ENCODE assay signal across 8 cellular contexts in the genomic region with DNA sequence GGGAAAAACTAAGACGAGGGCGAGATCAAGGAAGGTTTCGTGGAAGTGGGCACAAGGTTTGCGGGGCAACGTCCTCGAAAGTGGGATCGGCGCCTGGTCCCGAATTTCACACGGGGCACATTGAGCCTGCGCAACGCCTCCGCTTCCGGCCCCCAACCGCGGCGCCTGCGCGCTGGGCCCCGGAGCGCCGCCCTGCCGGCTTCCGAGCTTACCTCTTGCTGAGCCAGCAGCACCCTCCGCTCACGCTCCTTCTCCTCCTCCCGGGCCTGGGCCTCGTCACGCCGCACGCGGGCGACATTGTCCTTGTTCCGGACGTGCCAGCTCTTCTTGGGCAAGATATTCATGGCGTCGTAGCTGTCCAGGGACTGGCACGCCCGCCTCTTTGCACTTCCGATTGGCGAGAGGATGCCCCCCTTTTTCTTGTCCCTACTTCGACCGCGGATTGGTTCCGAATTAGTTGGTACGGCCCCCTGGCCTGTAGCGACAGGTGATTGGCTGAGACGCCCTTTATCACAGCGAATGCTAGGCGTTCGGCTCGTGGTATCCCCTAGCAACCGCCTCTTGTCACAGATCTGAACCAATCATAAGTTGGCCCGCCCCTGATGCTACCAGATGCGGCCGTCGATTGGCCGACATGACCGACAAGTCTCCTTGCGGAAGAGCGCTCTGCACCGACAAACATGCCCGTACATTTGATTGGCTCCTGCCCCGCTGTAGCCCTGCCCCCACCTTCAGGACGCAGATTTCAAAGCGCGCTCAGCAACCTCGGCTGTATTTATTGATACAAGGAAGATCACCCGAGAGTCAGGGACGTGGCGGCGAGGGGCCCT. TPM values are rescaled to one million over a fixed set of nuclear protein-coding genes. Genes with fewer than 3 reads are reported as not detected.
DNase-seq lines count a peak whose midpoint lies in the region; ATAC-seq, FAIRE-seq and TF ChIP-seq lines count a peak whose summit lies in the region.

A gene (minus strand): TSS at position 370 of the 830 bp plus-strand sequence. CDS start 26 bp downstream, at position 344.

- ATAC-seq in memory B cell (ENCODE audit: low read depth), result peak; percentile 86

- peak; percentile 74 to 76; a peak in 2 of 3 replicates for TF ChIP-seq POLR2A in H1 (IDR thresholded peaks at IDR 0.05; ENCODE audit: control extremely low read depth in 1 of 2, low read depth in 2 of 2, low read length in 2 of 2)

- H3K4me1 ChIP-seq in H1 (replicated peaks in 1 of 4; ENCODE audit: control insufficient read depth in 3 of 4, insufficient read depth in 4 of 4, low read length in 3 of 4), result peaks cover 0 to 24% (median 11%) of the 10 kb centered on the region in 4 experiments; a peak in 6 of 7 replicates

- H2BK5ac ChIP-seq in H1 (ENCODE audit: low read depth, low read length), result peak within 1 kb of the TSS; percentile 97

- H3K27me3 ChIP-seq in H1 (replicated peaks in 1 of 4; ENCODE audit: control insufficient read depth in 3 of 4, extremely low read depth in 1 of 4, insufficient read depth in 3 of 4, low read length in 3 of 4), result peaks cover 0 to 8% (median 4%) of the 10 kb centered on the region in 4 experiments; a peak in 4 of 7 replicates

- peaks cover 2% of the 10 kb centered on the region for H3K9me3 Mint-ChIP-seq in memory B cell

- TF ChIP-seq CTCF in GM20000 (IDR thresholded peaks at IDR 0.05; ENCODE audit: extremely low read depth, missing control alignments) (no peak), H1 (IDR thresholded peaks at IDR 0.05; ENCODE audit: control extremely low read depth in 1 of 3, insufficient read depth in 1 of 3, low read depth in 1 of 3, low read length in 3 of 3) (peak in 2 of 3 experiments; percentile 25 to 31; a peak in 3 of 4 replicates)

- peak; percentile 98 for DNase-seq in COLO829 (ENCODE audit: low spot score)
- DNase-seq in GM20000 (ENCODE audit: low spot score), result peak; percentile 99
- DNase-seq in HT-29 (ENCODE audit: low spot score), result peak; percentile 100
- peak; percentile 99 for DNase-seq in NK-92 treated with Interleukin-12 subunit alpha and Interleukin-12 subunit beta, amount 100 ng/mL, for 24 hours (lab: John Stamatoyannopoulos, UW)
- DNase-seq in activated CD8-positive, alpha-beta memory T cell treated with anti-CD3 and anti-CD28 coated beads for 48 hours (ENCODE audit: low read depth in 2 of 3, low spot score in 2 of 3), result peak; percentile 67 to 94 (median 94)
- DNase-seq in H1 (ENCODE audit: low read depth in 1 of 2, low spot score in 2 of 2), result peak; percentile 93 to 100
- peak; percentile 88 to 96 for DNase-seq in memory B cell (ENCODE audit: low spot score in 2 of 2)
- DNase-seq in stimulated activated CD8-positive, alpha-beta memory T cell treated with anti-CD3 and anti-CD28 coated beads, Interleukin-12 subunit alpha, Interleukin-12 subunit beta, amount 100 ng/mL, for 24 hours (ENCODE audit: extremely low read depth), result peak; percentile 97

- H3K4me2 ChIP-seq in H1 (ENCODE audit: insufficient read depth in 1 of 2, low read depth in 2 of 2, low read length in 2 of 2), result peak within 1 kb of the TSS; percentile 93 to 100

- H3K56ac ChIP-seq in H1 (replicated peaks; ENCODE audit: insufficient read length, low read depth, low read length), result peak within 1 kb of the TSS; percentile 49

- peak within 1 kb of the TSS; percentile 75; the same call in 1 of the 2 replicates for H4K8ac ChIP-seq in H1 (ENCODE audit: extremely low read depth, insufficient read depth, low read length)

- H3K4me3 Mint-ChIP-seq in memory B cell, result peak within 1 kb of the TSS; percentile 100

- H2AFZ ChIP-seq in H1 (ENCODE audit: low read length), result peak within 1 kb of the TSS; percentile 65

- no peaks in the 10 kb centered on the region for H3K9me3 ChIP-seq in H1 (ENCODE audit: insufficient read depth in 2 of 2, low read depth in 1 of 2, low read length in 1 of 2)

- peak within 1 kb of the TSS; percentile 53 to 91 (median 78) for H3K9ac ChIP-seq in H1 (replicated peaks in 1 of 4; ENCODE audit: extremely low read depth in 1 of 4, low read depth in 3 of 4, low read length in 3 of 4)

- H3K4ac ChIP-seq in H1 (replicated peaks; ENCODE audit: insufficient read length, low read depth, low read length), result peak within 1 kb of the TSS; percentile 89

- no peak; a peak in 1 of 3 replicates for TF ChIP-seq EP300 in H1 (IDR thresholded peaks at IDR 0.05; ENCODE audit: borderline replicate concordance in 1 of 2, low read depth in 2 of 2, low read length in 2 of 2)

- H3K23me2 ChIP-seq in H1 (ENCODE audit: low read depth, low read length), result peaks cover 20% of the 10 kb centered on the region

- TF ChIP-seq RAD21 in H1 (IDR thresholded peaks at IDR 0.05 in 1 of 2, conservative IDR thresholded peaks at IDR 0.05 in 1 of 2; ENCODE audit: low read depth in 2 of 2, low read length in 2 of 2), result no peak

- peaks cover 33% of the 10 kb centered on the region for H3K4me1 Mint-ChIP-seq in memory B cell

- peak within 1 kb of the TSS; percentile 94 for H3K27ac Mint-ChIP-seq in memory B cell

- H3K18ac ChIP-seq in H1 (ENCODE audit: extremely low read depth, low read length), result peak within 1 kb of the TSS; percentile 91

- peaks cover 1 to 19% of the 10 kb centered on the region in 2 experiments for H4K20me1 ChIP-seq in H1 (replicated peaks in 1 of 2; ENCODE audit: control insufficient read depth in 1 of 2, insufficient read depth in 2 of 2, low read length in 2 of 2)

- no peak within 1 kb of the TSS for H3K14ac ChIP-seq in H1 (ENCODE audit: insufficient read length)

- CTCF ChIA-PET in H1 (lab: Charles Lee; ENCODE audit: partially characterized antibody), result interaction anchor here (0.6 to 2.1 kb wide), 8 partner anchors 9 to 72 kb away, joined by 3 to 8 read pairs (median 4); a partner anchor contains a TSS

- peak within 1 kb of the TSS; percentile 84 for H3K27ac ChIP-seq in H1 (ENCODE audit: low read depth, low read length)

- peak within 1 kb of the TSS; percentile 96 for H4K91ac ChIP-seq in H1 (replicated peaks; ENCODE audit: insufficient read length, low read length)

- H2AK5ac ChIP-seq in H1 (ENCODE audit: low read depth, low read length), result no peak within 1 kb of the TSS

- H2BK120ac ChIP-seq in H1 (replicated peaks; ENCODE audit: low read depth, low read length), result no peak within 1 kb of the TSS

- 2% methylated on average over 65 of the region's 72 CpGs; no CpG with 5 or more reads in 1 of the 2 experiments for WGBS in H1 (ENCODE audit: extremely low coverage in 1 of 2, insufficient coverage in 1 of 2, insufficient read length in 1 of 2, insufficient replicate concordance in 2 of 2, low coverage in 1 of 2, low lambda C conversion rate in 2 of 2, missing lambda C conversion rate in 1 of 2), 2 experiments

- peaks cover 8 to 20% (median 15%) of the 10 kb centered on the region in 4 experiments for H3K36me3 ChIP-seq in H1 (ENCODE audit: control insufficient read depth in 2 of 4, insufficient read depth in 4 of 4, low read length in 3 of 4)

- peak within 1 kb of the TSS; percentile 99 for H4K5ac ChIP-seq in H1 (ENCODE audit: insufficient read length, low read depth, low read length)

- no peak within 1 kb of the TSS for H2BK20ac ChIP-seq in H1 (ENCODE audit: low read length)

- POLR2A ChIA-PET in H1 (lab: Charles Lee; ENCODE audit: partially characterized antibody), result interaction anchor here (0.7 to 14.8 kb wide), 11 partner anchors 11 to 51 kb away, joined by 3 to 348 read pairs (median 4); a partner anchor contains a TSS

- H3K79me2 ChIP-seq in H1 (ENCODE audit: control insufficient read depth in 1 of 2, insufficient read depth in 2 of 2, low read length in 2 of 2), result no peaks in the 10 kb centered on the region

- peaks cover 13% of the 10 kb centered on the region for H3K36me3 Mint-ChIP-seq in memory B cell

- peak within 1 kb of the TSS; percentile 81 to 96 (median 88) for H3K4me3 ChIP-seq in H1 (ENCODE audit: extremely low read depth in 1 of 4, insufficient read depth in 2 of 4, low read depth in 3 of 4, low read length in 4 of 4)

- H2BK15ac ChIP-seq in H1 (ENCODE audit: low read length), result peak within 1 kb of the TSS; percentile 97

- peaks cover 10% of the 10 kb centered on the region for H3K79me1 ChIP-seq in H1 (ENCODE audit: low read depth, low read length)

- no peak within 1 kb of the TSS for H3K23ac ChIP-seq in H1 (ENCODE audit: insufficient read length)

- peaks cover 5% of the 10 kb centered on the region for H3K27me3 Mint-ChIP-seq in memory B cell

- H2BK12ac ChIP-seq in H1 (ENCODE audit: low read depth, low read length), result peak within 1 kb of the TSS; percentile 62; the same call in 1 of the 2 replicates

- FAIRE-seq in H1 (lab: Jason Lieb, UNC), result peak; percentile 94

TF ChIP-seq in H1, 55 proteins besides CTCF, POLR2A, EP300 and RAD21 (continues in another document):
- no peak for TF ChIP-seq TEAD4 (IDR thresholded peaks at IDR 0.05; ENCODE audit: low read depth, low read length)
- TF ChIP-seq BACH1 (IDR thresholded peaks at IDR 0.05; ENCODE audit: low read length), result no peak
- peak; percentile 62 for TF ChIP-seq NRF1 (IDR thresholded peaks at IDR 0.05; ENCODE audit: low read depth, low read length)
- peak; percentile 42 for TF ChIP-seq RBBP5 (IDR thresholded peaks at IDR 0.05; ENCODE audit: borderline replicate concordance, low read depth, low read length)
- no peak; the same call in 1 of the 2 replicates for TF ChIP-seq GABPA (IDR thresholded peaks at IDR 0.05; ENCODE audit: borderline replicate concordance, insufficient read depth, low read length)
- TF ChIP-seq CBX8 (IDR thresholded peaks at IDR 0.05; ENCODE audit: borderline replicate concordance, low read depth, low read length), result no peak
- TF ChIP-seq JUN (IDR thresholded peaks at IDR 0.05; ENCODE audit: low read depth, low read length), result no peak
- TF ChIP-seq, protein P1, sequence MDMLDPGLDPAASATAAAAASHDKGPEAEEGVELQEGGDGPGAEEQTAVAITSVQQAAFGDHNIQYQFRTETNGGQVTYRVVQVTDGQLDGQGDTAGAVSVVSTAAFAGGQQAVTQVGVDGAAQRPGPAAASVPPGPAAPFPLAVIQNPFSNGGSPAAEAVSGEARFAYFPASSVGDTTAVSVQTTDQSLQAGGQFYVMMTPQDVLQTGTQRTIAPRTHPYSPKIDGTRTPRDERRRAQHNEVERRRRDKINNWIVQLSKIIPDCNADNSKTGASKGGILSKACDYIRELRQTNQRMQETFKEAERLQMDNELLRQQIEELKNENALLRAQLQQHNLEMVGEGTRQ (IDR thresholded peaks at IDR 0.05; ENCODE audit: low read length), result no peak
- no peak for TF ChIP-seq SP4 (IDR thresholded peaks at IDR 0.05; ENCODE audit: low read length)

RNA-seq across cellular contexts. Expression of the gene that starts here (rescaled TPM):
- 12.9 and 14.9 TPM in 2 replicates for total RNA-seq in HT-29 (2014; rRNA removed; shearing (Covaris generic))
- total RNA-seq in H1 (2021; fragmentation: NEBNext Ultra II Directional; extraction: Animal tissue kit (Norgen Biotek cat#: 25700)), result 4.4 and 4.6 TPM in 2 replicates
- 1.2 and 1.5 TPM in 2 replicates for polyA plus RNA-seq in H1 (2011; rRNA removed)
- polyA plus RNA-seq in H1 (2011; cell fraction: cytosol; rRNA removed), result 2.4 TPM
- polyA plus RNA-seq in H1 (2011; cell fraction: nucleus; rRNA removed), result 2.1 TPM
- 3.9 to 5.0 TPM (median 4.4 TPM) in 4 replicates for polyA plus RNA-seq in H1 (2012, experiment 1 of 2)
- 2.5 TPM for polyA plus RNA-seq in H1 (2012, experiment 2 of 2)
- polyA plus RNA-seq in H1 (2013, experiment 1 of 2), result 4.3 TPM
- 4.5 TPM for polyA plus RNA-seq in H1 (2013, experiment 2 of 2)
- polyA minus RNA-seq in H1 (2011; rRNA and poly(A)+ RNA removed), result 0.10 and 0.25 TPM in 2 replicates
- 0.95 TPM for polyA minus RNA-seq in H1 (2011; cell fraction: cytosol; rRNA and poly(A)+ RNA removed)
- polyA minus RNA-seq in H1 (2011; cell fraction: nucleus; rRNA and poly(A)+ RNA removed), result 1.6 TPM

Comparison
In these comparisons a context has a peak if more than half of its experiments do, and no peak if none do; other contexts are left out.
1. Peak in every context shown above with its lines: DNase-seq, ATAC-seq, H3K4me3 ChIP-seq and H3K27ac ChIP-seq.